ENCODE assay signal across 30 cellular contexts in the genomic region with DNA sequence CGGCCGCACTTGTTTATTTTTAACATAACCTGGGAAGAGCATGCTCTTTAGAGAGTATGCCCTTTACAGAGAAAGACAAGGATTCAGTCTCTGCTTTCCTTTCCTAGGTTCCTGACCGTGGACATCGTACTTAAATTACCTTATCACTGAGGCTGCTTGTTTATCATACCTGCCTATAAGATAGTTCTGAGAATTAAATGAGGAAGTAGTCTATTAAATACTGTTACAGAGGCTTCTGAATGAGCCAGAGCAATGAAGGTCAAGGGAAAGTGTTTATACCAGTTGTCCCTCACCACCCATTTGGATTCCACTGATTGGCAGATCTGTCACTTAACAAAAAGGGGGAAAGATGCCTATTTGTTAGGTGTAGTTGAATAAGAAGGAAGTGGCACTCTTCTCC.
"Had no signal": no experiment of that assay in that cellular context is flagged by ENCODE, and none has a peak within 500 bp of the region (broad histone marks: within the 10 kb centered on the region; RNA-seq: fewer than 3 reads in every experiment).

No MANE protein-coding gene starts in this region.

- H3K36me3 Mint-ChIP-seq: activated naive CD4-positive, alpha-beta T cell treated with anti-CD3 and anti-CD28 coated beads, Interleukin-2, amount 50 U/mL, for 24 hours had no signal

- H3K27me3 ChIP-seq: Peyer's patch, SJSA1 had no signal

- H3K27ac Mint-ChIP-seq: activated CD8-positive, alpha-beta T cell treated with anti-CD3 and anti-CD28 coated beads, Interleukin-2, amount 10 ng/mL, durations not matched to agents 7 days and 5 days; activated naive CD4-positive, alpha-beta T cell treated with anti-CD3 and anti-CD28 coated beads, Interleukin-2, amount 50 U/mL, for 24 hours; activated T-cell treated with anti-CD3 and anti-CD28 coated beads, Interleukin-2, amount 50 U/mL, for 24 hours; activated T-helper 1 cell treated with anti-CD3 and anti-CD28 coated beads, Interleukin-12 subunit alpha, Interleukin-12 subunit beta, Interleukin-2, Interleukin-4 antibody, amounts not matched to agents 30 ng/mL and 10 ng/mL and 1 ng/mL, durations not matched to agents 14 hours and 24 hours and 36 hours had no signal

- H3K27me3 Mint-ChIP-seq: activated naive CD4-positive, alpha-beta T cell treated with anti-CD3 and anti-CD28 coated beads, Interleukin-2, amount 50 U/mL, for 24 hours; activated T-cell treated with anti-CD3 and anti-CD28 coated beads, Interleukin-2, amount 50 U/mL, for 24 hours had no signal

- H3K4me1 ChIP-seq: Peyer's patch, SJSA1 had no signal

- ATAC-seq: activated CD8-positive, alpha-beta T cell treated with anti-CD3 and anti-CD28 coated beads, Interleukin-2, amount 10 ng/mL, durations not matched to agents 7 days and 5 days; SK-N-SH treated with all-trans-retinoic acid at 6 μM for 48 hours had no signal

- DNase-seq: activated CD4-positive, alpha-beta T cell treated with anti-CD3 and anti-CD28 coated beads for 48 hours; activated CD4-positive, alpha-beta T cell treated with anti-CD3 and anti-CD28 coated beads, Interleukin-2, amount 50 U/mL, for 4 hours; activated CD4-positive, CD25-positive, alpha-beta regulatory T cell treated with anti-CD3 and anti-CD28 coated beads, Interleukin-2, amount 50 U/mL, for 72 hours; activated CD8-positive, alpha-beta memory T cell treated with anti-CD3 and anti-CD28 coated beads, Interleukin-2, amount 50 U/mL, for 48 hours; activated CD8-positive, alpha-beta T cell treated with anti-CD3 and anti-CD28 coated beads, Interleukin-2, amount 10 ng/mL, durations not matched to agents 7 days and 5 days; activated effector memory CD4-positive, alpha-beta T cell treated with Interleukin-2 at 50 U/mL for 16 hours; activated naive CD4-positive, alpha-beta T cell; activated T-cell treated with anti-CD3 and anti-CD28 coated beads, Interleukin-2, amount 50 U/mL, for 24 hours; aorta; central memory CD4-positive, alpha-beta T cell; IMR-90; KBM-7; MV-4-11; NCI-H1092 treated with DMSO at 0.1 percent for 48 hours; NCI-H1417 treated with DMSO at 0.1 percent for 48 hours; NCI-H1694; NCI-H2029; NCI-H345; NCI-H510A; NCI-H526 treated with DMSO at 0.1 percent for 48 hours; NCI-H82; Peyer's patch; Right ventricle myocardium superior; T-helper 2 cell had no signal

- FAIRE-seq: bronchial epithelial cell had no signal

- H3K9me3 Mint-ChIP-seq: activated naive CD4-positive, alpha-beta T cell treated with anti-CD3 and anti-CD28 coated beads, Interleukin-2, amount 50 U/mL, for 24 hours; activated T-cell treated with anti-CD3 and anti-CD28 coated beads, Interleukin-2, amount 50 U/mL, for 24 hours; activated T-helper 1 cell treated with anti-CD3 and anti-CD28 coated beads, Interleukin-12 subunit alpha, Interleukin-12 subunit beta, Interleukin-2, Interleukin-4 antibody, amounts not matched to agents 30 ng/mL and 10 ng/mL and 1 ng/mL, durations not matched to agents 14 hours and 24 hours and 36 hours had no signal

- H3K36me3 ChIP-seq: Peyer's patch, SJSA1 had no signal

- H3K27ac ChIP-seq: RWPE1, SJSA1 had no signal

- H3K4me3 ChIP-seq: Peyer's patch, SJSA1 had no signal

- H3K4me1 Mint-ChIP-seq: activated naive CD4-positive, alpha-beta T cell treated with anti-CD3 and anti-CD28 coated beads, Interleukin-2, amount 50 U/mL, for 24 hours had no signal

- H3K9me3 ChIP-seq: Peyer's patch, SJSA1 had no signal

- H3K4me3 Mint-ChIP-seq: activated CD8-positive, alpha-beta T cell treated with anti-CD3 and anti-CD28 coated beads, Interleukin-2, amount 10 ng/mL, durations not matched to agents 7 days and 5 days; activated naive CD4-positive, alpha-beta T cell treated with anti-CD3 and anti-CD28 coated beads, Interleukin-2, amount 50 U/mL, for 24 hours; activated T-cell treated with anti-CD3 and anti-CD28 coated beads, Interleukin-2, amount 50 U/mL, for 24 hours; activated T-helper 1 cell treated with anti-CD3 and anti-CD28 coated beads, Interleukin-12 subunit alpha, Interleukin-12 subunit beta, Interleukin-2, Interleukin-4 antibody, amounts not matched to agents 30 ng/mL and 10 ng/mL and 1 ng/mL, durations not matched to agents 14 hours and 24 hours and 36 hours had no signal
